8 cellular contexts compared by ENCODE assay signal in genomic region chr2:241148891-241149674, GRCh38. TPM values are rescaled to one million over a fixed set of nuclear protein-coding genes. Genes with fewer than 3 reads are reported as not detected.
DNase-seq lines count a peak whose midpoint lies in the region; ATAC-seq, FAIRE-seq and TF ChIP-seq lines count a peak whose summit lies in the region.

TSS of gene PASK (minus strand) at chr2:241149472. CDS start at chr2:241143032, 6,440 bp downstream.

- H3K9me3 ChIP-seq in ascending aorta (no peaks in the 10 kb centered on the region), aorta (ENCODE audit: control insufficient read depth, low read length) (no peaks in the 10 kb centered on the region)

- ATAC-seq in HG02973 (IDR thresholded peaks at IDR 0.05; ENCODE audit: unreplicated experiment) (peak; percentile 71), aorta (ENCODE audit: low FRiP score) (peak; percentile 97)

- peak; percentile 99 for FAIRE-seq in GM18507 (lab: Jason Lieb, UNC)

- 0 to 1% methylated on average over 83 to 88 of the region's 88 CpGs for WGBS in aorta, 2 donors

- H3K4me3 ChIP-seq in ascending aorta (peak within 1 kb of the TSS; percentile 70 to 95), rectal smooth muscle tissue (ENCODE audit: low read length) (peak within 1 kb of the TSS; percentile 89), aorta (ENCODE audit: low read length in 2 of 2) (peak within 1 kb of the TSS; percentile 46 to 86)

- TF ChIP-seq CTCF in ascending aorta (IDR thresholded peaks at IDR 0.05) = no peak

- H3K9me3 Mint-ChIP-seq in T-helper 2 cell treated with Interferon-gamma antibody and Interleukin-4, amounts not matched to agents 5 μg/mL and 100 μg/mL, for 36 hours = no peaks in the 10 kb centered on the region

- H3K36me3 Mint-ChIP-seq in T-helper 2 cell treated with Interferon-gamma antibody and Interleukin-4, amounts not matched to agents 5 μg/mL and 100 μg/mL, for 36 hours (ENCODE audit: low read depth) = peaks cover 7% of the 10 kb centered on the region

- peak; percentile 81 for DNase-seq in GM18507 (ENCODE audit: extremely low spot score, insufficient read length, low read depth)
- DNase-seq in NCI-H2029 (lab: John Stamatoyannopoulos, UW) = peak; percentile 95
- peak; percentile 94 for DNase-seq in T-helper 2 cell treated with Interferon-gamma antibody and Interleukin-4, amounts not matched to agents 5 μg/mL and 100 μg/mL, for 36 hours (ENCODE audit: low spot score)
- peak; percentile 87 to 96 for DNase-seq in ascending aorta (ENCODE audit: low spot score in 2 of 2)
- peak; percentile 98 for DNase-seq in hepatic stellate cell (ENCODE audit: low spot score)
- DNase-seq in aorta = peak; percentile 96 to 97

- H3K4me3 Mint-ChIP-seq in T-helper 2 cell treated with Interferon-gamma antibody and Interleukin-4, amounts not matched to agents 5 μg/mL and 100 μg/mL, for 36 hours = peak within 1 kb of the TSS; percentile 98

- peak within 1 kb of the TSS; percentile 62 to 87 for H3K27ac ChIP-seq in ascending aorta
- H3K27ac ChIP-seq in rectal smooth muscle tissue (ENCODE audit: low read depth, low read length) = peak within 1 kb of the TSS; percentile 52
- no peak within 1 kb of the TSS for H3K27ac ChIP-seq in aorta (ENCODE audit: low read depth in 1 of 2, low read length in 2 of 2)

- peak within 1 kb of the TSS; percentile 93 for H3K27ac Mint-ChIP-seq in T-helper 2 cell treated with Interferon-gamma antibody and Interleukin-4, amounts not matched to agents 5 μg/mL and 100 μg/mL, for 36 hours

- H3K27me3 ChIP-seq in ascending aorta (no peaks in the 10 kb centered on the region), rectal smooth muscle tissue (ENCODE audit: control insufficient read depth, insufficient read depth, low read length) (no peaks in the 10 kb centered on the region), aorta (ENCODE audit: control insufficient read depth in 1 of 2, insufficient read depth in 2 of 2, low read length in 1 of 2) (no peaks in the 10 kb centered on the region)

- peaks cover 41% of the 10 kb centered on the region for H3K4me1 Mint-ChIP-seq in T-helper 2 cell treated with Interferon-gamma antibody and Interleukin-4, amounts not matched to agents 5 μg/mL and 100 μg/mL, for 36 hours (ENCODE audit: low read depth)

- intact Hi-C loops in ascending aorta (cut with DNase I) (loop anchor here (2.0 to 10.0 kb wide), 3 partner anchors 123 to 584 kb away; partner anchors contain the start of genes DUSP28, HDLBP, RNPEPL1 and SEPTIN2), aorta (cut with DNase I) (loop anchor here in 1 of 2 donors (5.0 kb wide), 1 partner anchor 47 kb away; the partner anchor contains the start of gene MTERF4)

- H3K27me3 Mint-ChIP-seq in T-helper 2 cell treated with Interferon-gamma antibody and Interleukin-4, amounts not matched to agents 5 μg/mL and 100 μg/mL, for 36 hours (ENCODE audit: low read depth) = no peaks in the 10 kb centered on the region

- H3K4me1 ChIP-seq in ascending aorta = peaks cover 0 to 15% of the 10 kb centered on the region in 2 donors
- H3K4me1 ChIP-seq in rectal smooth muscle tissue (ENCODE audit: control insufficient read depth, insufficient read depth, low read length) = peaks cover 6% of the 10 kb centered on the region
- no peaks in the 10 kb centered on the region for H3K4me1 ChIP-seq in aorta (ENCODE audit: control insufficient read depth in 1 of 2, insufficient read depth in 2 of 2, low read length in 2 of 2)

- peaks cover 3 to 5% of the 10 kb centered on the region in 2 donors for H3K36me3 ChIP-seq in ascending aorta
- no peaks in the 10 kb centered on the region for H3K36me3 ChIP-seq in rectal smooth muscle tissue (ENCODE audit: control insufficient read depth, insufficient read depth, low read length)
- H3K36me3 ChIP-seq in aorta (ENCODE audit: control insufficient read depth in 1 of 2, insufficient read depth in 2 of 2, low read length in 1 of 2) = no peaks in the 10 kb centered on the region

- H3K9ac ChIP-seq in rectal smooth muscle tissue (ENCODE audit: low read length) = no peak within 1 kb of the TSS

RNA-seq across cellular contexts. Expression of gene PASK, which starts in this region (rescaled TPM):
- total RNA-seq in ascending aorta = not detected
- 1 to 10 TPM; 5.4 to 8.7 TPM for total RNA-seq in aorta
- 1 to 10 TPM in 1 of 2 donors, under 1 TPM in 1; 0.63 to 1.2 TPM for polyA plus RNA-seq in aorta

Comparison
In these comparisons a context has a peak if more than half of its experiments do, and no peak if none do; other contexts are left out.
1. Peak in DNase-seq, H3K4me3 ChIP-seq and H3K27ac ChIP-seq in ascending aorta; RNA of the gene not detected or under 1 TPM.